In the genomic region with DNA sequence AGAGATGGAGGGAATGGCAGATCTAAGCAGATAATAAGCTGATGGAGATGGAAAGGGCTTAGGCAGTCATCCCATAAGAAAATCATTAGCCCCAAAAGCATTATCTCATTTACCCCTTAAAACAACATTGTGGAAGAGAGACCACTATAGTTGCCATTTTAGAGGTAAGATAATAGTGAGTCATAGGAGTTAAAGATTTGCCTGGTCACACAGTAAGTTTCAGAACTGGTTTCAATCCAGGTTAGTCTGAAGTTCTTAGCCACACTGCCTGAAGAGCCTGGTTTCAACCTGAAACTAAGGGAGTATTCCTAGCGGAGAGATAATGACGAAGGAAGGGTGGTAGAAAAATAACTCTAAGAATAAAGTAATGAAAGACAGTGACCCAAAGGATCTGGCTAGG, we compare ENCODE assay signal across 1 cellular context.
TF ChIP-seq lines count a peak whose summit lies in the region.

No MANE protein-coding gene starts in this region.

TF ChIP-seq in GM23338, 12 proteins besides CTCF, POLR2A, EP300 and RAD21 (continued from another document):
- TF ChIP-seq, protein P1, sequence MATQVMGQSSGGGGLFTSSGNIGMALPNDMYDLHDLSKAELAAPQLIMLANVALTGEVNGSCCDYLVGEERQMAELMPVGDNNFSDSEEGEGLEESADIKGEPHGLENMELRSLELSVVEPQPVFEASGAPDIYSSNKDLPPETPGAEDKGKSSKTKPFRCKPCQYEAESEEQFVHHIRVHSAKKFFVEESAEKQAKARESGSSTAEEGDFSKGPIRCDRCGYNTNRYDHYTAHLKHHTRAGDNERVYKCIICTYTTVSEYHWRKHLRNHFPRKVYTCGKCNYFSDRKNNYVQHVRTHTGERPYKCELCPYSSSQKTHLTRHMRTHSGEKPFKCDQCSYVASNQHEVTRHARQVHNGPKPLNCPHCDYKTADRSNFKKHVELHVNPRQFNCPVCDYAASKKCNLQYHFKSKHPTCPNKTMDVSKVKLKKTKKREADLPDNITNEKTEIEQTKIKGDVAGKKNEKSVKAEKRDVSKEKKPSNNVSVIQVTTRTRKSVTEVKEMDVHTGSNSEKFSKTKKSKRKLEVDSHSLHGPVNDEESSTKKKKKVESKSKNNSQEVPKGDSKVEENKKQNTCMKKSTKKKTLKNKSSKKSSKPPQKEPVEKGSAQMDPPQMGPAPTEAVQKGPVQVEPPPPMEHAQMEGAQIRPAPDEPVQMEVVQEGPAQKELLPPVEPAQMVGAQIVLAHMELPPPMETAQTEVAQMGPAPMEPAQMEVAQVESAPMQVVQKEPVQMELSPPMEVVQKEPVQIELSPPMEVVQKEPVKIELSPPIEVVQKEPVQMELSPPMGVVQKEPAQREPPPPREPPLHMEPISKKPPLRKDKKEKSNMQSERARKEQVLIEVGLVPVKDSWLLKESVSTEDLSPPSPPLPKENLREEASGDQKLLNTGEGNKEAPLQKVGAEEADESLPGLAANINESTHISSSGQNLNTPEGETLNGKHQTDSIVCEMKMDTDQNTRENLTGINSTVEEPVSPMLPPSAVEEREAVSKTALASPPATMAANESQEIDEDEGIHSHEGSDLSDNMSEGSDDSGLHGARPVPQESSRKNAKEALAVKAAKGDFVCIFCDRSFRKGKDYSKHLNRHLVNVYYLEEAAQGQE (IDR thresholded peaks at IDR 0.05; ENCODE audit: unreplicated experiment), result no peak
